1 cellular context compared by ENCODE assay signal in genomic region chr15:39487180-39487735, GRCh38.
TF ChIP-seq lines count a peak whose summit lies in the region.

No MANE protein-coding gene starts in this region.

TF ChIP-seq in IMR-90, 13 proteins besides CTCF, POLR2A, EP300 and RAD21 (continued from another document):
- TF ChIP-seq ELK1 (IDR thresholded peaks at IDR 0.05; ENCODE audit: borderline replicate concordance, low read depth, low read length) (no peak), CEBPB (IDR thresholded peaks at IDR 0.05; ENCODE audit: low read depth, low read length) (no peak), USF2 (IDR thresholded peaks at IDR 0.05; ENCODE audit: low read depth, low read length) (no peak)
